In genomic region chr1:36160949-36161485, GRCh38 we compare ENCODE assay signal across 8 cellular contexts. TPM values are rescaled to one million over a fixed set of nuclear protein-coding genes. Genes with fewer than 3 reads are reported as not detected.
DNase-seq lines count a peak whose midpoint lies in the region; ATAC-seq and TF ChIP-seq lines count a peak whose summit lies in the region.

No MANE protein-coding gene starts in this region.

- H3K9me3 ChIP-seq in A673 (ENCODE audit: low read depth, low read length, poor library complexity, severe bottlenecking) = no peaks in the 10 kb centered on the region
- no peaks in the 10 kb centered on the region for H3K9me3 ChIP-seq in PC-9 (ENCODE audit: insufficient read depth, low read depth)

- H3F3A ChIP-seq in PC-9 (ENCODE audit: insufficient read depth, low read depth) = peaks cover 28% of the 10 kb centered on the region; the same call in 1 of the 2 replicates

- no peak overlapping the region for H2AFZ ChIP-seq in PC-9

- H3K9me3 Mint-ChIP-seq in nephron progenitor cell (no peaks in the 10 kb centered on the region), type B pancreatic cell (no peaks in the 10 kb centered on the region)

- no peaks in the 10 kb centered on the region for H3K27me3 ChIP-seq in A673 (replicated peaks; ENCODE audit: insufficient read depth, low read depth, low read length, poor library complexity)
- no peaks in the 10 kb centered on the region for H3K27me3 ChIP-seq in PC-9 (ENCODE audit: insufficient read depth, low read depth)

- POLR2A ChIA-PET in A673 (lab: Charles Lee; ENCODE audit: low non-redundant PET) = interaction anchor here (0.6 to 1.0 kb wide), 4 partner anchors 10 to 811 kb away, joined by 3 to 4 read pairs (median 4); no protein-coding TSS in a partner anchor
- POLR2A ChIA-PET in PC-9 (lab: Charles Lee; ENCODE audit: unreplicated experiment) = interaction anchor here (0.6 to 0.7 kb wide), 3 partner anchors 11 to 27 kb away, joined by 3 to 15 read pairs (median 8); no protein-coding TSS in a partner anchor

- H3K36me3 Mint-ChIP-seq in nephron progenitor cell (ENCODE audit: low read depth) (peaks cover 22% of the 10 kb centered on the region), type B pancreatic cell (peaks cover 21% of the 10 kb centered on the region)

- H3K36me3 ChIP-seq in A673 (ENCODE audit: insufficient read depth, low read length, poor library complexity, severe bottlenecking) (no peaks in the 10 kb centered on the region), PC-9 (ENCODE audit: low read depth) (no peaks in the 10 kb centered on the region)

- peaks cover 14% of the 10 kb centered on the region; the same call in 1 of the 2 replicates for H4K20me1 ChIP-seq in PC-9 (ENCODE audit: insufficient read depth)

- intact Hi-C loops in A673 (cut with micrococcal nuclease; ENCODE audit: unreplicated experiment) (no loop called here), PC-9 (cut with micrococcal nuclease; ENCODE audit: unreplicated experiment) (no loop called here)

- DNase-seq in A673 (ENCODE audit: low spot score) (peak; percentile 85), PC-9 (peak in 1 of 2 experiments; percentile 64), fibroblast of the aortic adventitia (ENCODE audit: low read depth) (peak; percentile 60), nephron progenitor cell (peak; percentile 63), type B pancreatic cell (ENCODE audit: extremely low spot score, unreplicated experiment) (no peak), NCI-H748 treated with DMSO at 0.1 percent for 48 hours (lab: John Stamatoyannopoulos, UW) (no peak)
- DNase-seq in activated T-helper 9 cell treated with anti-CD3 and anti-CD28 coated beads, Interleukin-2, amount 50 U/mL, for 16 hours (ENCODE audit: low read depth) = peak; percentile 46

- BruUV-seq in A673 (replicated peaks; lab: Mats Ljungman, UMichigan) (no TSS peak), PC-9 (replicated peaks; lab: Mats Ljungman, UMichigan) (no TSS peak)

- no peaks in the 10 kb centered on the region for H3K9me2 ChIP-seq in PC-9 (ENCODE audit: insufficient read depth)

- H3K4me1 Mint-ChIP-seq in nephron progenitor cell (peaks cover 61% of the 10 kb centered on the region), type B pancreatic cell (ENCODE audit: unreplicated experiment) (peaks cover 50% of the 10 kb centered on the region)

- H3K27ac ChIP-seq in A673 (ENCODE audit: low read depth, low read length, poor library complexity, severe bottlenecking) (peak overlapping the region; percentile 93), PC-9 (peak overlapping the region; percentile 55)

- H3K4me3 ChIP-seq in A673 (ENCODE audit: low read depth, low read length, poor library complexity, severe bottlenecking) (peak overlapping the region; percentile 45), PC-9 (no peak overlapping the region), fibroblast of the aortic adventitia (ENCODE audit: low read depth, low read length) (peak overlapping the region; percentile 69)

- H3K4me1 ChIP-seq in A673 (ENCODE audit: insufficient read depth, low read length, poor library complexity, severe bottlenecking) (peaks cover 38% of the 10 kb centered on the region), PC-9 (replicated peaks; ENCODE audit: insufficient read depth) (peaks cover 51% of the 10 kb centered on the region)

- H3K27me3 Mint-ChIP-seq in nephron progenitor cell (ENCODE audit: low read depth, poor library complexity) (no peaks in the 10 kb centered on the region), type B pancreatic cell (no peaks in the 10 kb centered on the region)

- TF ChIP-seq CTCF in A673 (conservative IDR thresholded peaks at IDR 0.05; ENCODE audit: low read depth, low read length) (peak; percentile 48), PC-9 (conservative IDR thresholded peaks at IDR 0.05) (no peak), fibroblast of the aortic adventitia (IDR thresholded peaks at IDR 0.05; ENCODE audit: insufficient read depth, low read length) (peak; percentile 52), nephron progenitor cell (IDR thresholded peaks at IDR 0.05) (peak; percentile 34), type B pancreatic cell (conservative IDR thresholded peaks at IDR 0.05) (peak; percentile 56)

- H3K4me3 Mint-ChIP-seq in nephron progenitor cell (peak overlapping the region; percentile 83), type B pancreatic cell (peak overlapping the region; percentile 78)

- peak overlapping the region; percentile 56 for H3K4me2 ChIP-seq in PC-9

- H3K79me2 ChIP-seq in PC-9 (ENCODE audit: low read depth) = peaks cover 99% of the 10 kb centered on the region

- peak; percentile 44 for ATAC-seq in GM19023 (IDR thresholded peaks at IDR 0.05; ENCODE audit: unreplicated experiment)

- CTCF ChIA-PET in A673 (lab: Charles Lee) = interaction anchor here (0.7 to 1.4 kb wide), 3 partner anchors 11 to 27 kb away, joined by 3 to 4 read pairs (median 3); partner anchors contain the start of gene TRAPPC3
- CTCF ChIA-PET in PC-9 (lab: Charles Lee) = interaction anchor here (0.5 to 1.0 kb wide), 7 partner anchors 11 to 228 kb away, joined by 3 to 13 read pairs (median 4); partner anchors contain the start of genes SH3D21 and TRAPPC3

- H3K27ac Mint-ChIP-seq in nephron progenitor cell (peak overlapping the region; percentile 84), type B pancreatic cell (peak overlapping the region; percentile 99)

RNA-seq across cellular contexts. Expression of gene MAP7D1, which starts 5.1 kb away (rescaled TPM):
- 192 and 206 TPM in 2 replicates for total RNA-seq in A673 (2021)
- 150 and 173 TPM in 2 replicates for total RNA-seq in PC-9 (2021)
- total RNA-seq in fibroblast of the aortic adventitia (ENCODE audit: low replicate concordance) = 114 and 180 TPM in 2 replicates
- total RNA-seq in type B pancreatic cell (ENCODE audit: low replicate concordance) = 94.5 and 112 TPM in 2 replicates

RNA-seq across cellular contexts. Expression of gene TRAPPC3, which starts 11.7 kb away (rescaled TPM):
- total RNA-seq in A673 (2021) (86.5 and 86.6 TPM in 2 replicates), PC-9 (2021) (112 and 116 TPM in 2 replicates), fibroblast of the aortic adventitia (ENCODE audit: low replicate concordance) (80.8 and 102 TPM in 2 replicates), type B pancreatic cell (ENCODE audit: low replicate concordance) (63.4 and 75.6 TPM in 2 replicates)

RNA-seq across cellular contexts. Expression of gene COL8A2, which starts 36.0 kb away (rescaled TPM):
- total RNA-seq in A673 (2021) (0.22 and 0.24 TPM in 2 replicates), PC-9 (2021) (0.20 and 0.28 TPM in 2 replicates), fibroblast of the aortic adventitia (ENCODE audit: low replicate concordance) (11.0 and 20.9 TPM in 2 replicates), type B pancreatic cell (ENCODE audit: low replicate concordance) (0.14 and 2.5 TPM in 2 replicates)

Comparison
In these comparisons a context has a peak if more than half of its experiments do, and no peak if none do; other contexts are left out.
1. DNase-seq: peak in A673 (single experiment), activated T-helper 9 cell treated with anti-CD3 and anti-CD28 coated beads, Interleukin-2, amount 50 U/mL, for 16 hours (single experiment), fibroblast of the aortic adventitia (single experiment) and nephron progenitor cell (single experiment); none in type B pancreatic cell (single experiment) and NCI-H748 treated with DMSO at 0.1 percent for 48 hours (single experiment).